ENCODE assay signal across 1 cellular context in the genomic region with DNA sequence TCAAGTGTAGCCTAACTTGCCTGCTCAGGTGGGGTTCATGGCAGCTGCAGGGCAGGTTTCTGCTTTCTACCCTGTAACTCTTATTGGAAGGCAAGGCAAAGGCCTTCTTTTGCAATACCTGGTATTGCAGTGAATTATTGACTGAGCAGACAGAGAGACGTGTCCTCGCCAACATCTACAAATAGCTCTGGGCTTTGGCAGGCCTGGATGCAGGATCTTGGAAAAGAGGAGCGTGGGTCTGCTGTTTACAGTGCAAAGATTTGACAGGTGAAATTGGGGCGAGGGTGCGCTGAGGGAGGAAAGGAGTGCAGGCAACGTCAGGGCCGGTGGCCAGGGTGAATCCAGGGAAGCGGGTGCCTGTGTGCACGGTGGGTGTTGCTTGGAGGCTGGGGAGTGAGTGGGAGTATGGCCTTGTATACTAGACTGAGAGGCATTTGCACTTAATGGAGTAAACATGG.
TF ChIP-seq lines count a peak whose summit lies in the region.

No MANE protein-coding gene starts in this region.

TF ChIP-seq in HepG2, 621 proteins besides CTCF, POLR2A, EP300 and RAD21 (continued from another document):
- peak; percentile 97 for TF ChIP-seq ZNF292 (CRISPR knock-in tag; IDR thresholded peaks at IDR 0.05; ENCODE audit: borderline replicate concordance, low read depth)
- TF ChIP-seq GABPA (IDR thresholded peaks at IDR 0.05; ENCODE audit: low read depth, low read length) = no peak
- peak; percentile 40 for TF ChIP-seq GABPA (CRISPR knock-in tag; IDR thresholded peaks at IDR 0.05; ENCODE audit: low read depth)
- TF ChIP-seq BORCS8-MEF2B (CRISPR knock-in tag; IDR thresholded peaks at IDR 0.05) = peak; percentile 60
- peak; percentile 82 for TF ChIP-seq ONECUT2 (CRISPR knock-in tag; IDR thresholded peaks at IDR 0.05)
- TF ChIP-seq ZNF614 (CRISPR knock-in tag; IDR thresholded peaks at IDR 0.05; ENCODE audit: borderline replicate concordance) = peak; percentile 83; the same call in 1 of the 2 replicates
- TF ChIP-seq ZNF318 (CRISPR knock-in tag; IDR thresholded peaks at IDR 0.05) = no peak
- 0 out of 2 replicates have a peak, but pooled peaks have one; percentile 36 for TF ChIP-seq RERE (CRISPR knock-in tag; IDR thresholded peaks at IDR 0.05; ENCODE audit: low read depth)
- TF ChIP-seq, protein P1, sequence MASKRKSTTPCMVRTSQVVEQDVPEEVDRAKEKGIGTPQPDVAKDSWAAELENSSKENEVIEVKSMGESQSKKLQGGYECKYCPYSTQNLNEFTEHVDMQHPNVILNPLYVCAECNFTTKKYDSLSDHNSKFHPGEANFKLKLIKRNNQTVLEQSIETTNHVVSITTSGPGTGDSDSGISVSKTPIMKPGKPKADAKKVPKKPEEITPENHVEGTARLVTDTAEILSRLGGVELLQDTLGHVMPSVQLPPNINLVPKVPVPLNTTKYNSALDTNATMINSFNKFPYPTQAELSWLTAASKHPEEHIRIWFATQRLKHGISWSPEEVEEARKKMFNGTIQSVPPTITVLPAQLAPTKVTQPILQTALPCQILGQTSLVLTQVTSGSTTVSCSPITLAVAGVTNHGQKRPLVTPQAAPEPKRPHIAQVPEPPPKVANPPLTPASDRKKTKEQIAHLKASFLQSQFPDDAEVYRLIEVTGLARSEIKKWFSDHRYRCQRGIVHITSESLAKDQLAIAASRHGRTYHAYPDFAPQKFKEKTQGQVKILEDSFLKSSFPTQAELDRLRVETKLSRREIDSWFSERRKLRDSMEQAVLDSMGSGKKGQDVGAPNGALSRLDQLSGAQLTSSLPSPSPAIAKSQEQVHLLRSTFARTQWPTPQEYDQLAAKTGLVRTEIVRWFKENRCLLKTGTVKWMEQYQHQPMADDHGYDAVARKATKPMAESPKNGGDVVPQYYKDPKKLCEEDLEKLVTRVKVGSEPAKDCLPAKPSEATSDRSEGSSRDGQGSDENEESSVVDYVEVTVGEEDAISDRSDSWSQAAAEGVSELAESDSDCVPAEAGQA (IDR thresholded peaks at IDR 0.05; ENCODE audit: low read depth) = peak; percentile 48; the same call in 1 of the 2 replicates
- TF ChIP-seq, protein P1 (CRISPR knock-in tag; IDR thresholded peaks at IDR 0.05; ENCODE audit: borderline replicate concordance) = no peak
- TF ChIP-seq, protein P2, sequence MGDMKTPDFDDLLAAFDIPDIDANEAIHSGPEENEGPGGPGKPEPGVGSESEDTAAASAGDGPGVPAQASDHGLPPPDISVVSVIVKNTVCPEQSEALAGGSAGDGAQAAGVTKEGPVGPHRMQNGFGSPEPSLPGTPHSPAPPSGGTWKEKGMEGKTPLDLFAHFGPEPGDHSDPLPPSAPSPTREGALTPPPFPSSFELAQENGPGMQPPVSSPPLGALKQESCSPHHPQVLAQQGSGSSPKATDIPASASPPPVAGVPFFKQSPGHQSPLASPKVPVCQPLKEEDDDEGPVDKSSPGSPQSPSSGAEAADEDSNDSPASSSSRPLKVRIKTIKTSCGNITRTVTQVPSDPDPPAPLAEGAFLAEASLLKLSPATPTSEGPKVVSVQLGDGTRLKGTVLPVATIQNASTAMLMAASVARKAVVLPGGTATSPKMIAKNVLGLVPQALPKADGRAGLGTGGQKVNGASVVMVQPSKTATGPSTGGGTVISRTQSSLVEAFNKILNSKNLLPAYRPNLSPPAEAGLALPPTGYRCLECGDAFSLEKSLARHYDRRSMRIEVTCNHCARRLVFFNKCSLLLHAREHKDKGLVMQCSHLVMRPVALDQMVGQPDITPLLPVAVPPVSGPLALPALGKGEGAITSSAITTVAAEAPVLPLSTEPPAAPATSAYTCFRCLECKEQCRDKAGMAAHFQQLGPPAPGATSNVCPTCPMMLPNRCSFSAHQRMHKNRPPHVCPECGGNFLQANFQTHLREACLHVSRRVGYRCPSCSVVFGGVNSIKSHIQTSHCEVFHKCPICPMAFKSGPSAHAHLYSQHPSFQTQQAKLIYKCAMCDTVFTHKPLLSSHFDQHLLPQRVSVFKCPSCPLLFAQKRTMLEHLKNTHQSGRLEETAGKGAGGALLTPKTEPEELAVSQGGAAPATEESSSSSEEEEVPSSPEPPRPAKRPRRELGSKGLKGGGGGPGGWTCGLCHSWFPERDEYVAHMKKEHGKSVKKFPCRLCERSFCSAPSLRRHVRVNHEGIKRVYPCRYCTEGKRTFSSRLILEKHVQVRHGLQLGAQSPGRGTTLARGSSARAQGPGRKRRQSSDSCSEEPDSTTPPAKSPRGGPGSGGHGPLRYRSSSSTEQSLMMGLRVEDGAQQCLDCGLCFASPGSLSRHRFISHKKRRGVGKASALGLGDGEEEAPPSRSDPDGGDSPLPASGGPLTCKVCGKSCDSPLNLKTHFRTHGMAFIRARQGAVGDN (CRISPR knock-in tag; IDR thresholded peaks at IDR 0.05) = peak; percentile 93
- TF ChIP-seq ZNF746 (CRISPR knock-in tag; IDR thresholded peaks at IDR 0.05) = 0 out of 2 replicates have a peak, but pooled peaks have one; percentile 55
- TF ChIP-seq ZNF331 (CRISPR knock-in tag; IDR thresholded peaks at IDR 0.05) = peak; percentile 87
- 0 out of 2 replicates have a peak, but pooled peaks have one; percentile 22 for TF ChIP-seq TOE1 (CRISPR knock-in tag; IDR thresholded peaks at IDR 0.05)
- TF ChIP-seq MBD4 (IDR thresholded peaks at IDR 0.05; ENCODE audit: borderline replicate concordance, low read length) = no peak
TF ChIP-seq in HepG2: peak in this region for 214.
